Comparison of ENCODE assay signal across 1 cellular context in genomic region chr12:11968041-11968383, GRCh38.
TF ChIP-seq lines count a peak whose summit lies in the region.

No MANE protein-coding gene starts in this region.

TF ChIP-seq in HEK293, 187 proteins besides CTCF, POLR2A, EP300 and RAD21 (continued from another document):
- TF ChIP-seq ZBTB44 (tag by site-specific recombination; IDR thresholded peaks at IDR 0.05) (no peak), ZNF292 (tag by site-specific recombination; IDR thresholded peaks at IDR 0.05; ENCODE audit: borderline replicate concordance, low read depth) (no peak), GLIS1 (tag by site-specific recombination; IDR thresholded peaks at IDR 0.05) (0 out of 2 replicates have a peak, but pooled peaks have one; percentile 10)
- TF ChIP-seq, protein P1, sequence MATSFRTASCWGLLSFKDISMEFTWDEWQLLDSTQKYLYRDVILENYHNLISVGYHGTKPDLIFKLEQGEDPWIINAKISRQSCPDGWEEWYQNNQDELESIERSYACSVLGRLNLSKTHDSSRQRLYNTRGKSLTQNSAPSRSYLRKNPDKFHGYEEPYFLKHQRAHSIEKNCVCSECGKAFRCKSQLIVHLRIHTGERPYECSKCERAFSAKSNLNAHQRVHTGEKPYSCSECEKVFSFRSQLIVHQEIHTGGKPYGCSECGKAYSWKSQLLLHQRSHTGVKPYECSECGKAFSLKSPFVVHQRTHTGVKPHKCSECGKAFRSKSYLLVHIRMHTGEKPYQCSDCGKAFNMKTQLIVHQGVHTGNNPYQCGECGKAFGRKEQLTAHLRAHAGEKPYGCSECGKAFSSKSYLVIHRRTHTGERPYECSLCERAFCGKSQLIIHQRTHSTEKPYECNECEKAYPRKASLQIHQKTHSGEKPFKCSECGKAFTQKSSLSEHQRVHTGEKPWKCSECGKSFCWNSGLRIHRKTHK (tag by site-specific recombination; IDR thresholded peaks at IDR 0.05) = no peak
